Comparison of ENCODE assay signal across 2 cellular contexts in genomic region chr6:69893266-69893665, GRCh38. TPM values are rescaled to one million over a fixed set of nuclear protein-coding genes. Genes with fewer than 3 reads are reported as not detected.
"Had no signal": no experiment of that assay in that cellular context is flagged by ENCODE, and none has a peak within 500 bp of the region (broad histone marks: within the 10 kb centered on the region; RNA-seq: fewer than 3 reads in every experiment).

No MANE protein-coding gene starts in this region.

RNA-seq across cellular contexts. Expression of gene COL19A1, which starts 26.9 kb away (rescaled TPM):
- total RNA-seq: lung microvascular endothelial cell had no signal
- polyA plus RNA-seq: keratinocyte had no signal
